In the genomic region with DNA sequence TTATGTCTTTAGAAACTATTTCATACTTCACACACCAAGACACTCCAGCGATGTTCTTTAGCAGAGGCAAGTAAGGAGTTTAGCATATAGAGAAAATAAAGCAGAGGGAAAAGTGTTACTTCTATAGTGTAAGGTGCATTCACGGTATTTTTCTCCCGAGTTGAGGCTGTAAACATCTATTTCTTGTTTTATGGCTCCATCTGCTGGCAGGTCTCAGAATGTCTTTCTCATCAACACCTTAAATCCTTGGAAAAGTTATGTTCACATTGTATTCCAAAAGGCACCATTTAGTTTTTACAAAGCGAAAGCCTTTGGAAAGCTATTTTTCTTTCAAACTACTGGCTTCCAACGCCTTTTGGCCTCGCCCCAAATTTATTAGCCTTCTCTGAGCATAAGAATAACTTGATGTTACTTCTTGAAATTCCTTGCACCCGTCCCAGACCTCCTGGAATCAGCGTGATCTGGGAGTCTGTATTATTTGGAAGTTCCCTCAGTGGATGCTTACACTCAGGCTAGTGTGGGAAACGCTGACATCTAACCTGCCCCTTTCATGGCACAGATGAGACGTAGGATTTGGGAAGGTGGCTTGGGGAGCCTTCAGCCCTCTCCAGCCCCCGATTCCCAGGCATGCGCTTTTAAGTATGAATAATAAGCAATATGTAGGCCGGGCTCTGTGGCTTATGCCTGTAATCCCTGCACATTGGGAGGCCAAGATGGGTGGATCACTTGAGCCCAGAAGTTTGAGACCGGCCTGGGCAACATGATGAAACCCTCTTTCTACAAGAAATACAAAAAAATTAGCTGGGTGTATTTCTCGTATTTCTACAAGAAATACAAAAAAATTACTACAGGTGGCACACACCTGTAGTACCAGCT, we compare ENCODE assay signal across 2 cellular contexts.
TF ChIP-seq lines count a peak whose summit lies in the region.

No MANE protein-coding gene starts in this region.

TF ChIP-seq in IMR-90, 13 proteins besides CTCF, POLR2A, EP300 and RAD21:
- TF ChIP-seq CHD1 (IDR thresholded peaks at IDR 0.05; ENCODE audit: low read depth, low read length) (no peak), SMC3 (IDR thresholded peaks at IDR 0.05; ENCODE audit: low read depth, low read length) (peak; percentile 44)
TF ChIP-seq in IMR-90: peak in this region for 1.

TF ChIP-seq in H1, 55 proteins besides CTCF, POLR2A, EP300 and RAD21:
- TF ChIP-seq RXRA (IDR thresholded peaks at IDR 0.05; ENCODE audit: insufficient read depth, low read depth, low read length) (no peak), RFX5 (IDR thresholded peaks at IDR 0.05; ENCODE audit: borderline replicate concordance, low read depth, low read length) (no peak), JUN (IDR thresholded peaks at IDR 0.05; ENCODE audit: low read depth, low read length) (no peak), HDAC2 (IDR thresholded peaks at IDR 0.05; ENCODE audit: borderline replicate concordance in 1 of 2, low read depth in 2 of 2, low read length in 2 of 2) (no peak), HDAC6 (IDR thresholded peaks at IDR 0.05; ENCODE audit: low read depth, low read length) (no peak), SP4 (IDR thresholded peaks at IDR 0.05; ENCODE audit: low read length) (no peak)
